ENCODE assay signal across 12 cellular contexts in the genomic region with DNA sequence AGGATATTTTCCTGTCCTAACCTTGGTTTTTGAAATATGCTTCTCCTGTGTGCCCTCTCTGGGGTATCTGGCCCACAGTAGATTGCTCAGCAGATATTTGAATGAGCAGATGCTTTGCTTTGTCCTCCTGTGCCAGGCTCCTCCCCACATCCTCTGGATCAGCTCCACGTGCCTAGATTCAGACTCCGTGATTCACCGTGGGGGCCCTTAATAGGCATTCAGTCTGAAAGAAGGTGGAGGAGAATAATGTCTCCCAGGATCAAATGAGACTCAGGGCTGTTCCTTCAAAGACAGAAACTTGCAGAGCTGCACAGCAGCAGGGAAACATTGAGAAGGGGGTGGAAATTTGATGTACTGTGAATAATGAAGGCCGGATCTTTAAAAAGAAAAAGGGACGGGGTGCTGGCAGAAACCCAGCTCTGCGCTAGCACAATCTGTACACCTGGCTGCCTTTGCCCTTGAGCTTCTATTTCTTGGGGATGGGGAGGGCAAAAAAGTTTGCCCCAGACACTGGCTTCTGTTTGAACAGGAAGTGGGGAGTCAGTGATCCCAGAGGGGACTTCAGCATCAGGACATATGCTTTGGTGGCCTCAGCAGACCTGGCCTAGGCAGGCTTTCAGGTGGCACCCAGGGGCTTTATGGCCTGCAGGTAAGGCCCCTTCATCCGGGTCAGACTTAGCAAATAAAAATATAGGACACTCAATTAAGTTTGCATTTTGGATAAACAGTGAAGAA. TPM values are rescaled to one million over a fixed set of nuclear protein-coding genes. Genes with fewer than 3 reads are reported as not detected.
DNase-seq lines count a peak whose midpoint lies in the region; ATAC-seq and TF ChIP-seq lines count a peak whose summit lies in the region.
"Had no signal": no experiment of that assay in that cellular context is flagged by ENCODE, and none has a peak within 500 bp of the region (broad histone marks: within the 10 kb centered on the region; RNA-seq: fewer than 3 reads in every experiment).

No MANE protein-coding gene starts in this region.

- peak; percentile 46 for ATAC-seq in GM23338

- no peaks in the 10 kb centered on the region; the same call in 1 of the 2 replicates for H4K20me1 ChIP-seq in GM23338 (replicated peaks; ENCODE audit: insufficient read depth)
- H4K20me1 ChIP-seq in fibroblast of lung (ENCODE audit: control insufficient read depth, extremely low read depth, insufficient read depth, low read length), result no peaks in the 10 kb centered on the region

- H3K27ac Mint-ChIP-seq in GM23338, result peak overlapping the region; percentile 87
- no peak overlapping the region for H3K27ac Mint-ChIP-seq in activated T-helper 1 cell treated with anti-CD3 and anti-CD28 coated beads, Interleukin-12 subunit alpha, Interleukin-12 subunit beta, Interleukin-2, Interleukin-4 antibody, amounts not matched to agents 30 ng/mL and 10 ng/mL and 1 ng/mL, durations not matched to agents 14 hours and 24 hours and 36 hours

- H3K27me3 Mint-ChIP-seq in GM23338 (ENCODE audit: insufficient read depth, low read depth, poor library complexity), result peaks cover 16% of the 10 kb centered on the region
- no peaks in the 10 kb centered on the region for H3K27me3 Mint-ChIP-seq in activated T-helper 1 cell treated with anti-CD3 and anti-CD28 coated beads, Interleukin-12 subunit alpha, Interleukin-12 subunit beta, Interleukin-2, Interleukin-4 antibody, amounts not matched to agents 30 ng/mL and 10 ng/mL and 1 ng/mL, durations not matched to agents 14 hours and 24 hours and 36 hours (ENCODE audit: insufficient read depth)

- no peaks in the 10 kb centered on the region for H3K9me3 ChIP-seq in fibroblast of lung (ENCODE audit: control insufficient read depth, insufficient read depth, low read depth, low read length)
- H3K9me3 ChIP-seq: prostate gland, transverse colon had no signal

- peaks cover 13% of the 10 kb centered on the region; the same call in 2 of the 3 replicates for H3K9me3 Mint-ChIP-seq in GM23338
- no peaks in the 10 kb centered on the region for H3K9me3 Mint-ChIP-seq in activated T-helper 1 cell treated with anti-CD3 and anti-CD28 coated beads, Interleukin-12 subunit alpha, Interleukin-12 subunit beta, Interleukin-2, Interleukin-4 antibody, amounts not matched to agents 30 ng/mL and 10 ng/mL and 1 ng/mL, durations not matched to agents 14 hours and 24 hours and 36 hours

- intact Hi-C loops in activated T-helper 1 cell treated with anti-CD3 and anti-CD28 coated beads, Interleukin-12 subunit alpha, Interleukin-12 subunit beta, Interleukin-2, Interleukin-4 antibody, amounts not matched to agents 30 ng/mL and 10 ng/mL and 1 ng/mL, durations not matched to agents 14 hours and 24 hours and 36 hours (cut with micrococcal nuclease), result no loop called here

- no peaks in the 10 kb centered on the region for H3F3A ChIP-seq in GM23338 (replicated peaks; ENCODE audit: low read depth)

- no peak overlapping the region for H3K4me3 ChIP-seq in GM23338
- no peak overlapping the region for H3K4me3 ChIP-seq in fibroblast of lung (replicated peaks in 1 of 4; ENCODE audit: control extremely low read depth in 1 of 4, insufficient read depth in 1 of 4, low read depth in 3 of 4, low read length in 4 of 4)
- no peak overlapping the region for H3K4me3 ChIP-seq in retinal pigment epithelial cell (ENCODE audit: low read length)
- H3K4me3 ChIP-seq: prostate gland, transverse colon had no signal

- H3K9me2 ChIP-seq in GM23338 (ENCODE audit: insufficient read depth), result no peaks in the 10 kb centered on the region

- H3K4me1 ChIP-seq in GM23338 (ENCODE audit: insufficient read depth) (peaks cover 17% of the 10 kb centered on the region), fibroblast of lung (ENCODE audit: control insufficient read depth, extremely low read depth, insufficient read depth, low read length) (peaks cover 23% of the 10 kb centered on the region)
- H3K4me1 ChIP-seq: prostate gland had no signal

- peaks cover 37% of the 10 kb centered on the region for H3K4me1 Mint-ChIP-seq in GM23338
- H3K4me1 Mint-ChIP-seq in activated T-helper 1 cell treated with anti-CD3 and anti-CD28 coated beads, Interleukin-12 subunit alpha, Interleukin-12 subunit beta, Interleukin-2, Interleukin-4 antibody, amounts not matched to agents 30 ng/mL and 10 ng/mL and 1 ng/mL, durations not matched to agents 14 hours and 24 hours and 36 hours (ENCODE audit: low read depth), result peaks cover 26% of the 10 kb centered on the region

- H3K4me3 Mint-ChIP-seq in GM23338, result no peak overlapping the region
- H3K4me3 Mint-ChIP-seq in activated T-helper 1 cell treated with anti-CD3 and anti-CD28 coated beads, Interleukin-12 subunit alpha, Interleukin-12 subunit beta, Interleukin-2, Interleukin-4 antibody, amounts not matched to agents 30 ng/mL and 10 ng/mL and 1 ng/mL, durations not matched to agents 14 hours and 24 hours and 36 hours, result no peak overlapping the region

- H3K36me3 Mint-ChIP-seq in GM23338 (ENCODE audit: low read depth), result peaks cover 15% of the 10 kb centered on the region; the same call in 2 of the 3 replicates
- peaks cover 18% of the 10 kb centered on the region for H3K36me3 Mint-ChIP-seq in activated T-helper 1 cell treated with anti-CD3 and anti-CD28 coated beads, Interleukin-12 subunit alpha, Interleukin-12 subunit beta, Interleukin-2, Interleukin-4 antibody, amounts not matched to agents 30 ng/mL and 10 ng/mL and 1 ng/mL, durations not matched to agents 14 hours and 24 hours and 36 hours (ENCODE audit: low read depth)

- H3K4me2 ChIP-seq in GM23338 (no peak overlapping the region), fibroblast of lung (ENCODE audit: extremely low read depth, insufficient read depth, low read length) (no peak overlapping the region)

- no peaks in the 10 kb centered on the region for H3K79me2 ChIP-seq in GM23338 (replicated peaks; ENCODE audit: insufficient read depth)
- H3K79me2 ChIP-seq in fibroblast of lung (ENCODE audit: control insufficient read depth, insufficient read depth, low read length), result no peaks in the 10 kb centered on the region

- POLR2A ChIA-PET in RWPE1 (lab: Yijun Ruan, JAX; ENCODE audit: low non-redundant PET), result no interaction called here

- H2AFZ ChIP-seq in GM23338, result no peak overlapping the region
- H2AFZ ChIP-seq in fibroblast of lung (ENCODE audit: low read length), result no peak overlapping the region

- CTCF ChIA-PET in RWPE1 (lab: Yijun Ruan, JAX), result interaction anchor here (0.6 to 0.7 kb wide), 2 partner anchors 20 to 256 kb away, joined by 3 to 4 read pairs; no protein-coding TSS in a partner anchor

- H3K27ac ChIP-seq in GM23338 (ENCODE audit: low read depth), result 0 out of 2 replicates have a peak overlapping the region, but pooled peaks have one; percentile 26
- peak overlapping the region; percentile 67 for H3K27ac ChIP-seq in RWPE1
- H3K27ac ChIP-seq in fibroblast of lung (ENCODE audit: insufficient read depth, low read length), result no peak overlapping the region
- H3K27ac ChIP-seq: transverse colon had no signal

- no peaks in the 10 kb centered on the region for H3K27me3 ChIP-seq in GM23338 (ENCODE audit: insufficient read depth)
- H3K27me3 ChIP-seq in fibroblast of lung (ENCODE audit: control insufficient read depth, insufficient read depth, low read length), result no peaks in the 10 kb centered on the region
- H3K27me3 ChIP-seq: transverse colon had no signal

- H3K36me3 ChIP-seq in GM23338 (ENCODE audit: insufficient read depth) (no peaks in the 10 kb centered on the region), fibroblast of lung (ENCODE audit: control insufficient read depth, insufficient read depth, low read length) (peaks cover 2% of the 10 kb centered on the region)
- H3K36me3 ChIP-seq: prostate gland, transverse colon had no signal

- no peak for TF ChIP-seq CTCF in GM23338 (conservative IDR thresholded peaks at IDR 0.05; ENCODE audit: low read depth in 2 of 2)
- no peak for TF ChIP-seq CTCF in RWPE1 (conservative IDR thresholded peaks at IDR 0.05; ENCODE audit: low read depth)
- no peak for TF ChIP-seq CTCF in fibroblast of lung (conservative IDR thresholded peaks at IDR 0.05 in 1 of 2, IDR thresholded peaks at IDR 0.05 in 1 of 2; ENCODE audit: low read depth in 1 of 2, low read length in 2 of 2)
- TF ChIP-seq CTCF in retinal pigment epithelial cell (conservative IDR thresholded peaks at IDR 0.05; ENCODE audit: low read depth, low read length), result no peak

- no peak overlapping the region for H3K9ac ChIP-seq in fibroblast of lung (ENCODE audit: insufficient read depth, low read length)

- no peak for DNase-seq in GM23338 (ENCODE audit: low spot score)
- DNase-seq in RWPE1 (ENCODE audit: low spot score), result peak; percentile 79
- peak; percentile 60 to 89 for DNase-seq in fibroblast of lung (ENCODE audit: low read depth in 2 of 2)
- peak; percentile 75 for DNase-seq in retinal pigment epithelial cell (ENCODE audit: low read depth)
- no peak for DNase-seq in NOMO-1 treated with DMSO at 0.1 percent for 48 hours (lab: John Stamatoyannopoulos, UW; ENCODE audit: unreplicated experiment)
- no peak for DNase-seq in activated T-helper 1 cell treated with anti-CD3 and anti-CD28 coated beads, Interleukin-12 subunit alpha, Interleukin-12 subunit beta, Interleukin-2, Interleukin-4 antibody, amounts not matched to agents 30 ng/mL and 10 ng/mL and 1 ng/mL, durations not matched to agents 14 hours and 24 hours and 36 hours (ENCODE audit: low spot score)
- no peak for DNase-seq in activated gamma-delta T cell treated with Interleukin-2 at 50 U/mL for 16 hours
- DNase-seq in stimulated activated CD4-positive, alpha-beta T cell treated with anti-CD3 and anti-CD28 coated beads, Interleukin-2, amount 100 ng/mL, for 24 hours, result no peak
- DNase-seq: effector memory CD4-positive, alpha-beta T cell; transverse colon had no signal

RNA-seq across cellular contexts. Expression of a gene that starts 15.9 kb away (rescaled TPM):
- not detected in 2 replicates for total RNA-seq in GM23338 (2014; rRNA removed; shearing (Covaris generic))
- polyA plus RNA-seq in GM23338 (2016; fragmentation: Nextera tagmentation; extraction: Ambion mirVana), result not detected in 2 replicates
- not detected in 2 replicates for total RNA-seq in fibroblast of lung
- polyA plus RNA-seq in fibroblast of lung, result not detected in 2 replicates
- polyA plus RNA-seq in fibroblast of lung (2012), result not detected in 2 replicates
- polyA minus RNA-seq in fibroblast of lung (ENCODE audit: low replicate concordance), result 0.37 TPM in 1 of 2 replicates, not detected in the other
- not detected in 2 replicates for total RNA-seq in activated T-helper 1 cell treated with anti-CD3 and anti-CD28 coated beads, Interleukin-12 subunit alpha, Interleukin-12 subunit beta, Interleukin-2, Interleukin-4 antibody, amounts not matched to agents 30 ng/mL and 10 ng/mL and 1 ng/mL, durations not matched to agents 14 hours and 24 hours and 36 hours
- total RNA-seq: T-helper 1 cell treated with Interleukin-12 subunit alpha and Interleukin-12 subunit beta and Interleukin-4 antibody, amounts not matched to agents 30 ng/mL and 1 ng/mL, for 36 hours; transverse colon had no signal

Comparison
In these comparisons a context has a peak if more than half of its experiments do, and no peak if none do; other contexts are left out.
1. DNase-seq: peak in RWPE1 (single experiment), fibroblast of lung (2 of 2) and retinal pigment epithelial cell (single experiment); none in GM23338 (single experiment), NOMO-1 treated with DMSO at 0.1 percent for 48 hours (single experiment), activated T-helper 1 cell treated with anti-CD3 and anti-CD28 coated beads, Interleukin-12 subunit alpha, Interleukin-12 subunit beta, Interleukin-2, Interleukin-4 antibody, amounts not matched to agents 30 ng/mL and 10 ng/mL and 1 ng/mL, durations not matched to agents 14 hours and 24 hours and 36 hours (single experiment), activated gamma-delta T cell treated with Interleukin-2 at 50 U/mL for 16 hours (single experiment) and stimulated activated CD4-positive, alpha-beta T cell treated with anti-CD3 and anti-CD28 coated beads, Interleukin-2, amount 100 ng/mL, for 24 hours (0 of 2).